ENCODE assay signal across 18 cellular contexts in genomic region chr5:76667495-76667894, GRCh38. TPM values are rescaled to one million over a fixed set of nuclear protein-coding genes. Genes with fewer than 3 reads are reported as not detected.
DNase-seq lines count a peak whose midpoint lies in the region; ATAC-seq, FAIRE-seq and TF ChIP-seq lines count a peak whose summit lies in the region.
"Had no signal": no experiment of that assay in that cellular context is flagged by ENCODE, and none has a peak within 500 bp of the region (broad histone marks: within the 10 kb centered on the region; RNA-seq: fewer than 3 reads in every experiment).

No MANE protein-coding gene starts in this region.

- FAIRE-seq in K562 (lab: Jason Lieb, UNC) = peak; percentile 67
- FAIRE-seq: GM12878, GM19239 had no signal

- ATAC-seq in stimulated activated naive CD8-positive, alpha-beta T cell treated with anti-CD3 and anti-CD28 coated beads, Interleukin-15, amount 100 ng/mL, for 72 hours = no peak
- ATAC-seq in K562 = peak; percentile 73
- ATAC-seq in natural killer cell = no peak
- no peak for ATAC-seq in mucosa of descending colon
- ATAC-seq: CD8-positive, alpha-beta T cell; GM12878 had no signal

- peak overlapping the region; percentile 62 for H3K27ac Mint-ChIP-seq in stimulated activated naive CD8-positive, alpha-beta T cell treated with anti-CD3 and anti-CD28 coated beads, Interleukin-15, Interleukin-2, amounts not matched to agents 100 ng/mL and 50 ng/mL, for 24 hours
- H3K27ac Mint-ChIP-seq in stimulated activated naive CD8-positive, alpha-beta T cell treated with anti-CD3 and anti-CD28 coated beads, Interleukin-15, amount 100 ng/mL, for 72 hours = no peak overlapping the region
- peak overlapping the region; percentile 12 to 17 for H3K27ac Mint-ChIP-seq in natural killer cell
- H3K27ac Mint-ChIP-seq: CD8-positive, alpha-beta T cell had no signal

- peaks cover 44% of the 10 kb centered on the region for H3K36me3 Mint-ChIP-seq in stimulated activated naive CD8-positive, alpha-beta T cell treated with anti-CD3 and anti-CD28 coated beads, Interleukin-15, Interleukin-2, amounts not matched to agents 100 ng/mL and 50 ng/mL, for 24 hours (ENCODE audit: low read depth)
- peaks cover 16% of the 10 kb centered on the region for H3K36me3 Mint-ChIP-seq in natural killer cell

- H3K9ac ChIP-seq in K562 (ENCODE audit: insufficient read depth in 1 of 2, low read depth in 2 of 2, low read length in 2 of 2) = no peak overlapping the region
- H3K9ac ChIP-seq: BLaER1 had no signal

- no peaks in the 10 kb centered on the region for H3K9me1 ChIP-seq in K562 (ENCODE audit: control insufficient read depth, insufficient read depth, low read length)

- no peaks in the 10 kb centered on the region for H3K27me3 Mint-ChIP-seq in stimulated activated naive CD8-positive, alpha-beta T cell treated with anti-CD3 and anti-CD28 coated beads, Interleukin-15, Interleukin-2, amounts not matched to agents 100 ng/mL and 50 ng/mL, for 24 hours
- no peaks in the 10 kb centered on the region for H3K27me3 Mint-ChIP-seq in stimulated activated naive CD8-positive, alpha-beta T cell treated with anti-CD3 and anti-CD28 coated beads, Interleukin-15, amount 100 ng/mL, for 72 hours
- no peaks in the 10 kb centered on the region for H3K27me3 Mint-ChIP-seq in natural killer cell (ENCODE audit: low read depth in 2 of 2)

- H4K20me1 ChIP-seq in K562 (replicated peaks; ENCODE audit: control insufficient read depth, insufficient read depth, low read length) = no peaks in the 10 kb centered on the region
- H4K20me1 ChIP-seq: BLaER1 had no signal

- in situ Hi-C loops in K562 (cut with MboI) = no loop called here

- H3K27me3 ChIP-seq in K562 (ENCODE audit: control insufficient read depth in 2 of 2, insufficient read depth in 2 of 2, low read length in 2 of 2) (no peaks in the 10 kb centered on the region), testis (no peaks in the 10 kb centered on the region)
- H3K27me3 ChIP-seq: BLaER1 had no signal

- H3K4me3 ChIP-seq in K562 = no peak overlapping the region
- H3K4me3 ChIP-seq in testis = no peak overlapping the region
- no peak overlapping the region for H3K4me3 ChIP-seq in mucosa of descending colon
- H3K4me3 ChIP-seq: BLaER1, GM12878, HAP-1 had no signal

- H3K36me3 ChIP-seq in K562 (ENCODE audit: control insufficient read depth, insufficient read depth, low read length) (no peaks in the 10 kb centered on the region), testis (ENCODE audit: low read depth, missing control alignments) (no peaks in the 10 kb centered on the region), mucosa of descending colon (ENCODE audit: low read depth) (no peaks in the 10 kb centered on the region)
- H3K36me3 ChIP-seq: HAP-1 had no signal

- POLR2A ChIA-PET in K562 (lab: Yijun Ruan, JAX) = interaction anchor here (0.6 to 4.1 kb wide), 4 partner anchors 9 to 84 kb away, joined by 3 to 16 read pairs (median 3); no protein-coding TSS in a partner anchor

- TF ChIP-seq CTCF in K562 (IDR thresholded peaks at IDR 0.05 in 2 of 3, conservative IDR thresholded peaks at IDR 0.05 in 1 of 3; ENCODE audit: insufficient read depth in 2 of 3, low read depth in 1 of 3, low read length in 3 of 3) (no peak), natural killer cell (IDR thresholded peaks at IDR 0.05) (no peak), testis (IDR thresholded peaks at IDR 0.05) (no peak), mucosa of descending colon (IDR thresholded peaks at IDR 0.05) (no peak)

- intact Hi-C loops in K562 (cut with micrococcal nuclease) = no loop called here
- intact Hi-C loops in natural killer cell (cut with micrococcal nuclease) = no loop called here
- intact Hi-C loops in testis (cut with DNase I; ENCODE audit: low total_unique reads) = no loop called here
- intact Hi-C loops in mucosa of descending colon (cut with DNase I, micrococcal nuclease) = no loop called here

- H3K27ac ChIP-seq in K562 (ENCODE audit: extremely low read depth, low read depth, low read length) (no peak overlapping the region; the same call in 2 of the 3 replicates), testis (no peak overlapping the region)
- H3K27ac ChIP-seq: BLaER1 had no signal

- TF ChIP-seq POLR2A in K562 (conservative IDR thresholded peaks at IDR 0.05) (no peak), testis (IDR thresholded peaks at IDR 0.05) (no peak)

- no peak for TF ChIP-seq RAD21 in K562 (CRISPR knock-in tag; conservative IDR thresholded peaks at IDR 0.05 in 1 of 2, IDR thresholded peaks at IDR 0.05 in 1 of 2)

- H3K4me1 ChIP-seq in K562 (replicated peaks in 1 of 2; ENCODE audit: control insufficient read depth in 2 of 2, insufficient read depth in 2 of 2, low read length in 2 of 2) = peaks cover 10 to 11% of the 10 kb centered on the region in 2 experiments; a peak in 4 of 5 replicates
- no peaks in the 10 kb centered on the region for H3K4me1 ChIP-seq in testis
- H3K4me1 ChIP-seq in mucosa of descending colon (ENCODE audit: low read depth) = peaks cover under 1% of the 10 kb centered on the region
- H3K4me1 ChIP-seq: BLaER1, HAP-1 had no signal

- DNase-seq in stimulated activated naive CD8-positive, alpha-beta T cell treated with anti-CD3 and anti-CD28 coated beads, Interleukin-15, amount 100 ng/mL, for 72 hours = no peak
- peak in 2 of 4 experiments; percentile 20 to 36 for DNase-seq in K562 (ENCODE audit: extremely low read depth in 1 of 4, low spot score in 3 of 4)
- DNase-seq in natural killer cell = no peak
- peak; percentile 21 for DNase-seq in testis
- no peak for DNase-seq in mucosa of descending colon
- no peak for DNase-seq in NCI-H69 (lab: John Stamatoyannopoulos, UW)
- no peak for DNase-seq in LoVo (ENCODE audit: low spot score)
- DNase-seq: 8988T; Calu3; CD8-positive, alpha-beta T cell; DND-41; EL had no signal

- H3K9me3 ChIP-seq in K562 (replicated peaks; ENCODE audit: control insufficient read depth, insufficient read depth, low read depth, low read length) (no peaks in the 10 kb centered on the region), testis (no peaks in the 10 kb centered on the region), mucosa of descending colon (no peaks in the 10 kb centered on the region)
- H3K9me3 ChIP-seq: BLaER1, HAP-1 had no signal

- no peaks in the 10 kb centered on the region for H3K79me2 ChIP-seq in K562 (ENCODE audit: control insufficient read depth, insufficient read depth, low read length)

- WGBS in K562 (ENCODE audit: insufficient coverage, low coverage, missing lambda C conversion rate) = 5% methylated on average over 1 of the region's 2 CpGs
- 29 to 46% methylated on average over 2 of the region's 2 CpGs for WGBS in testis, 2 donors

- no peaks in the 10 kb centered on the region for H3K4me1 Mint-ChIP-seq in stimulated activated naive CD8-positive, alpha-beta T cell treated with anti-CD3 and anti-CD28 coated beads, Interleukin-15, Interleukin-2, amounts not matched to agents 100 ng/mL and 50 ng/mL, for 24 hours (ENCODE audit: low read depth)
- H3K4me1 Mint-ChIP-seq in stimulated activated naive CD8-positive, alpha-beta T cell treated with anti-CD3 and anti-CD28 coated beads, Interleukin-15, amount 100 ng/mL, for 72 hours = no peaks in the 10 kb centered on the region
- peaks cover 0 to 10% of the 10 kb centered on the region in 2 donors for H3K4me1 Mint-ChIP-seq in natural killer cell

- no peak overlapping the region for H3K4me3 Mint-ChIP-seq in stimulated activated naive CD8-positive, alpha-beta T cell treated with anti-CD3 and anti-CD28 coated beads, Interleukin-15, Interleukin-2, amounts not matched to agents 100 ng/mL and 50 ng/mL, for 24 hours
- no peak overlapping the region for H3K4me3 Mint-ChIP-seq in stimulated activated naive CD8-positive, alpha-beta T cell treated with anti-CD3 and anti-CD28 coated beads, Interleukin-15, amount 100 ng/mL, for 72 hours
- no peak overlapping the region for H3K4me3 Mint-ChIP-seq in natural killer cell
- H3K4me3 Mint-ChIP-seq: CD14-positive monocyte; CD8-positive, alpha-beta T cell had no signal

- H3K9me3 Mint-ChIP-seq in stimulated activated naive CD8-positive, alpha-beta T cell treated with anti-CD3 and anti-CD28 coated beads, Interleukin-15, Interleukin-2, amounts not matched to agents 100 ng/mL and 50 ng/mL, for 24 hours = no peaks in the 10 kb centered on the region
- no peaks in the 10 kb centered on the region for H3K9me3 Mint-ChIP-seq in stimulated activated naive CD8-positive, alpha-beta T cell treated with anti-CD3 and anti-CD28 coated beads, Interleukin-15, amount 100 ng/mL, for 72 hours
- no peaks in the 10 kb centered on the region for H3K9me3 Mint-ChIP-seq in natural killer cell
- H3K9me3 Mint-ChIP-seq: CD14-positive monocyte; CD8-positive, alpha-beta T cell had no signal

- no peak overlapping the region; the same call in 1 of the 2 replicates for H3K4me2 ChIP-seq in K562 (ENCODE audit: insufficient read depth, low read length)
- H3K4me2 ChIP-seq: BLaER1 had no signal

- H2AFZ ChIP-seq in K562 (ENCODE audit: low read depth, low read length) = peak overlapping the region; percentile 51; the same call in 1 of the 2 replicates

- CTCF ChIA-PET in K562 (lab: Yijun Ruan, JAX; ENCODE audit: low intra/inter-chr PET ratio) = no interaction called here

- no peak for TF ChIP-seq EP300 in K562 (IDR thresholded peaks at IDR 0.05; ENCODE audit: low read length)

- BruUV-seq in K562 (replicated peaks; lab: Mats Ljungman, UMichigan) = no TSS peak

RNA-seq across cellular contexts. Expression of gene F2RL2, which starts 44.3 kb away (rescaled TPM):
- 0.30 and 0.99 TPM in 2 replicates for total RNA-seq in K562 (2011; cell fraction: chromatin; rRNA removed; ENCODE audit: low replicate concordance)
- total RNA-seq in K562 (2011; cell fraction: nucleolus; rRNA removed) = 0.26 and 0.33 TPM in 2 replicates
- total RNA-seq in K562 (2011; cell fraction: nucleoplasm; rRNA removed) = 0.66 and 0.76 TPM in 2 replicates
- total RNA-seq in K562 (2014; rRNA removed) (not detected in 2 replicates), K562 (2014; rRNA removed; fragmentation: Illumina TruSeq; extraction: Trizol) (0.10 TPM in 1 of 2 replicates, not detected in the other), K562 (2015; rRNA removed; fragmentation: Illumina TruSeq; extraction: Trizol) (not detected in 2 replicates), K562 (2021) (0.07 and 0.09 TPM in 2 replicates), natural killer cell (not detected), testis (not detected), mucosa of descending colon (1 to 10 TPM in 1 of 3 donors, under 1 TPM in 2; 0.17 to 2.4 (median 0.58) TPM)
- polyA plus RNA-seq in K562 (2011; rRNA removed) (0.07 and 0.14 TPM in 2 replicates), K562 (2014; fragmentation: Illumina TruSeq; extraction: Trizol) (0.10 and 0.12 TPM in 2 replicates), K562 (2014; fragmentation: Nextera tagmentation; extraction: Ambion mirVana) (under 1 TPM; 0.03 to 0.06 TPM), K562 (2014; rRNA removed) (0.05 TPM in 1 of 2 replicates, not detected in the other), testis (ENCODE audit: insufficient read depth, low read depth, low replicate concordance) (0.20 TPM)
- polyA plus RNA-seq in K562 (2011; cell fraction: cytosol; rRNA removed) = 0.06 and 0.32 TPM in 2 replicates
- 0.09 and 0.25 TPM in 2 replicates for polyA plus RNA-seq in K562 (2011; cell fraction: nucleus; rRNA removed)
- polyA plus RNA-seq in K562 (2012) = 0.14 and 0.17 TPM in 2 replicates
- 0.14 and 0.30 TPM in 2 replicates for polyA minus RNA-seq in K562 (2011; rRNA and poly(A)+ RNA removed)
- not detected in 2 replicates for polyA minus RNA-seq in K562 (2011; cell fraction: cytosol; rRNA and poly(A)+ RNA removed)
- 0.11 TPM in 1 of 2 replicates, not detected in the other for polyA minus RNA-seq in K562 (2011; cell fraction: nucleus; rRNA and poly(A)+ RNA removed)
- total RNA-seq: Calu3; CD8-positive, alpha-beta T cell; GM12878 had no signal

RNA-seq across cellular contexts. Expression of gene F2R, which starts 48.4 kb away (rescaled TPM):
- total RNA-seq in K562 (2011; cell fraction: chromatin; rRNA removed; ENCODE audit: low replicate concordance) = 26.4 and 32.1 TPM in 2 replicates
- 29.2 and 33.2 TPM in 2 replicates for total RNA-seq in K562 (2011; cell fraction: nucleolus; rRNA removed)
- 46.1 and 60.1 TPM in 2 replicates for total RNA-seq in K562 (2011; cell fraction: nucleoplasm; rRNA removed)
- 11.2 and 13.7 TPM in 2 replicates for total RNA-seq in K562 (2014; rRNA removed)
- 15.1 and 15.2 TPM in 2 replicates for total RNA-seq in K562 (2014; rRNA removed; fragmentation: Illumina TruSeq; extraction: Trizol)
- total RNA-seq in K562 (2015; rRNA removed; fragmentation: Illumina TruSeq; extraction: Trizol) = 10.5 and 11.1 TPM in 2 replicates
- 14.7 and 15.3 TPM in 2 replicates for total RNA-seq in K562 (2021)
- 34.7 and 56.5 TPM in 2 replicates for polyA plus RNA-seq in K562 (2011; rRNA removed)
- polyA plus RNA-seq in K562 (2011; cell fraction: cytosol; rRNA removed) = 39.1 and 73.9 TPM in 2 replicates
- polyA plus RNA-seq in K562 (2011; cell fraction: nucleus; rRNA removed) = 11.1 and 24.1 TPM in 2 replicates
- 10.9 and 11.1 TPM in 2 replicates for polyA plus RNA-seq in K562 (2012)
- 19.1 and 19.8 TPM in 2 replicates for polyA plus RNA-seq in K562 (2014; fragmentation: Illumina TruSeq; extraction: Trizol)
- polyA plus RNA-seq in K562 (2014; fragmentation: Nextera tagmentation; extraction: Ambion mirVana) = 1 to 10 TPM; 4.0 to 4.9 TPM
- polyA plus RNA-seq in K562 (2014; rRNA removed) = 17.1 and 18.5 TPM in 2 replicates
- polyA minus RNA-seq in K562 (2011; rRNA and poly(A)+ RNA removed) = 35.4 and 55.1 TPM in 2 replicates
- 13.9 and 23.1 TPM in 2 replicates for polyA minus RNA-seq in K562 (2011; cell fraction: cytosol; rRNA and poly(A)+ RNA removed)
- polyA minus RNA-seq in K562 (2011; cell fraction: nucleus; rRNA and poly(A)+ RNA removed) = 8.1 and 19.8 TPM in 2 replicates
- total RNA-seq in natural killer cell = 10 to 100 TPM; 43.2 to 53.9 (median 50.1) TPM
- total RNA-seq in testis = 10 to 100 TPM; 17.9 to 29.9 TPM
- 28.0 TPM for polyA plus RNA-seq in testis (ENCODE audit: insufficient read depth, low read depth, low replicate concordance)
- 1 to 10 TPM; 3.1 to 6.5 (median 4.6) TPM for total RNA-seq in mucosa of descending colon

Comparison
In these comparisons a context has a peak if more than half of its experiments do, and no peak if none do; other contexts are left out.
1. H3K27ac Mint-ChIP-seq: peak in stimulated activated naive CD8-positive, alpha-beta T cell treated with anti-CD3 and anti-CD28 coated beads, Interleukin-15, Interleukin-2, amounts not matched to agents 100 ng/mL and 50 ng/mL, for 24 hours (single experiment) and natural killer cell (2 of 2); none in stimulated activated naive CD8-positive, alpha-beta T cell treated with anti-CD3 and anti-CD28 coated beads, Interleukin-15, amount 100 ng/mL, for 72 hours (0 of 2).